23 cellular contexts compared by ENCODE assay signal in the genomic region with DNA sequence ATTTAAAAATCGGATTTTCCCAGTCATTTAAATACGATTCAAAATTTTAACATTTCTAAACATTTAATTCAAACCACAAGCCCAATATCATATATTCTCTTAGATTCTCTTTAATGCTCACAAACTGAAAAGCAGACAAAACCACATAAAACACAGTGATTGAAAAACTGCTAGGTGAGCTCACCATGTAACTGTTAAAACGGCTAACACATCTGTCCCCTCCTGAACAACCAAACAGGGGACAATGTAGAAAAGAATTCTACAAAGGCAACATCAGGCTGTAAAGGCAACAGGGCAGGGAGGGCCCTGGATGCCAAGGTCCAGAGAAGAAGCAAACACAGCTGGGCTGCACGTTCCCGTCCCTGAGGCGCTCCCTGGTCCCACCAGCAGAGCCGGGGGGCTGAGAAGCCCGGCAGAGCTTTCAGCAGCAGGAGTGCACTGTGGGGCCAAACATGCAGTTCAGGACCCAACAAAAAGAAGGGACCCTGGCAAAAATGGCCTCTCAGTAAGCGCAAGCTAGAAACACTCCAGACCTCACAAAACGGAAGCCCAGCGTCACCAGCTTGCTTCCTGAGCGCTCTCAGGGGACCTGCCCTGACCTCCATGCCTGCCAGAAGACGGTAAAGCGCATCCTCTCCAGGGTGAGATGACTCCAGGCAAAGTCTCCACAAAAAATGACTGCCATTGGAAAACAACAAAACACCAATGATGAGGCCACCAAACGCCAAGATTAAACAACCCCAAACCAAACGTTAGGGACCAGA. TPM values are rescaled to one million over a fixed set of nuclear protein-coding genes. Genes with fewer than 3 reads are reported as not detected.
A peak's percentile ranks its signal among the peaks of the same experiment; 100 is the strongest.
DNase-seq lines count a peak whose midpoint lies in the region; ATAC-seq and TF ChIP-seq lines count a peak whose summit lies in the region.
"Had no signal": no experiment of that assay in that cellular context is flagged by ENCODE, and none has a peak within 500 bp of the region (broad histone marks: within the 10 kb centered on the region; RNA-seq: fewer than 3 reads in every experiment).

No MANE protein-coding gene starts in this region.

- intact Hi-C loops in IMR-90 (cut with micrococcal nuclease) = no loop called here

- H4K8ac ChIP-seq in IMR-90 (ENCODE audit: low read depth in 2 of 2, low read length in 2 of 2) = no peak overlapping the region

- no peak overlapping the region for H2AK5ac ChIP-seq in IMR-90 (ENCODE audit: low read depth, low read length)

- no peak overlapping the region for H2AK9ac ChIP-seq in IMR-90 (replicated peaks; ENCODE audit: low read depth, low read length, poor library complexity)

- CTCF ChIA-PET in IMR-90 (lab: Yijun Ruan, JAX) = interaction anchor here (0.7 kb wide), 1 partner anchor 8 kb away, joined by 3 read pairs; no protein-coding TSS in a partner anchor

- H3K36me3 ChIP-seq in BLaER1 treated with 17β-estradiol and CSF1 and Interleukin-3, amounts not matched to agents 10 nM and 100 nM = peaks cover 66 to 80% (median 73%) of the 10 kb centered on the region in 11 experiments
- peaks cover 45% of the 10 kb centered on the region for H3K36me3 ChIP-seq in IMR-90 (ENCODE audit: control insufficient read depth, insufficient read depth, low read length)

- H3K4me3 Mint-ChIP-seq in T-helper 17 cell = no peak overlapping the region
- H3K4me3 Mint-ChIP-seq: CD4-positive, CD25-positive, alpha-beta regulatory T cell; CD8-positive, alpha-beta memory T cell; HFFc6 had no signal

- H3K9me3 ChIP-seq in BLaER1 treated with 17β-estradiol and CSF1 and Interleukin-3, amounts not matched to agents 10 nM and 100 nM (replicated peaks in 1 of 11) = peaks cover 10 to 19% (median 13%) of the 10 kb centered on the region in 11 experiments
- peaks cover 3% of the 10 kb centered on the region for H3K9me3 ChIP-seq in IMR-90 (ENCODE audit: control insufficient read depth, insufficient read depth, low read length)
- H3K9me3 ChIP-seq in T-helper 17 cell (ENCODE audit: control insufficient read depth, low read length, poor library complexity, severe bottlenecking) = no peaks in the 10 kb centered on the region

- H3K4me1 ChIP-seq in BLaER1 treated with 17β-estradiol and CSF1 and Interleukin-3, amounts not matched to agents 10 nM and 100 nM = peaks cover 28 to 64% (median 57%) of the 10 kb centered on the region in 10 experiments
- H3K4me1 ChIP-seq in IMR-90 (ENCODE audit: control insufficient read depth, insufficient read depth, low read length) = no peaks in the 10 kb centered on the region

- TF ChIP-seq POLR2A in IMR-90 (IDR thresholded peaks at IDR 0.05; ENCODE audit: low read depth, low read length) = no peak

- no peak overlapping the region for H2BK120ac ChIP-seq in IMR-90 (ENCODE audit: low read depth, low read length)

- DNase-seq in IMR-90 = no peak
- no peak for DNase-seq in T-helper 17 cell
- DNase-seq in ureter (ENCODE audit: low spot score) = peak; percentile 6
- DNase-seq in NCI-H2107 (lab: John Stamatoyannopoulos, UW) = no peak
- DNase-seq in NCI-H69 (lab: John Stamatoyannopoulos, UW) = no peak
- DNase-seq in NCI-H1417 treated with DMSO at 0.1 percent for 48 hours (lab: John Stamatoyannopoulos, UW) = no peak
- DNase-seq: ACHN; AML-193; C1 segment of cervical spinal cord; CD4-positive, CD25-positive, alpha-beta regulatory T cell; CD8-positive, alpha-beta memory T cell; COR-L47; DMS 273 treated with DMSO at 0.1 percent for 48 hours; DMS53; GOT3; H7; HFFc6; KG1 had no signal

- peak overlapping the region in 10 of 11 experiments; percentile 54 to 95 (median 85); a peak in 20 of 22 replicates for H3K27ac ChIP-seq in BLaER1 treated with 17β-estradiol and CSF1 and Interleukin-3, amounts not matched to agents 10 nM and 100 nM
- no peak overlapping the region for H3K27ac ChIP-seq in IMR-90 (ENCODE audit: insufficient read depth, low read length)
- H3K27ac ChIP-seq: HL-60 had no signal

- 0 out of 2 replicates have a peak, but pooled peaks cover 2% of the 10 kb centered on the region for H3K9me1 ChIP-seq in IMR-90 (ENCODE audit: insufficient read depth, low read length)

- no peak overlapping the region for H4K91ac ChIP-seq in IMR-90 (ENCODE audit: insufficient read depth, low read depth, low read length)

- no peak for TF ChIP-seq CTCF in IMR-90 (conservative IDR thresholded peaks at IDR 0.05; ENCODE audit: low read depth, low read length)

- H2BK20ac ChIP-seq in IMR-90 (ENCODE audit: low read depth, low read length) = no peak overlapping the region

- no TSS peak for BruUV-seq in IMR-90 (replicated peaks; lab: Mats Ljungman, UMichigan)

- H3K23ac ChIP-seq in IMR-90 (ENCODE audit: low read depth, low read length) = no peak overlapping the region

- WGBS in IMR-90 (ENCODE audit: extremely low coverage in 2 of 2, insufficient read length in 1 of 2), 2 experiments = 95 to 100% methylated on average over 2 to 3 of the region's 16 CpGs

- H3K27me3 ChIP-seq in BLaER1 treated with 17β-estradiol and CSF1 and Interleukin-3, amounts not matched to agents 10 nM and 100 nM = no peaks in the 10 kb centered on the region
- H3K27me3 ChIP-seq in IMR-90 (ENCODE audit: control insufficient read depth, insufficient read depth, low read length) = no peaks in the 10 kb centered on the region

- no peak overlapping the region for H3K18ac ChIP-seq in IMR-90 (ENCODE audit: low read depth, low read length)

- ATAC-seq in IMR-90 (ENCODE audit: low read depth) (no peak), T-helper 17 cell (no peak)
- ATAC-seq: HCT116 had no signal

- peaks cover 0 to 10% of the 10 kb centered on the region in 2 experiments; a peak in 3 of 4 replicates for H3K79me1 ChIP-seq in IMR-90 (ENCODE audit: low read depth in 1 of 2, low read length in 2 of 2)

- no peak overlapping the region for H2BK5ac ChIP-seq in IMR-90 (ENCODE audit: low read depth, low read length, poor library complexity, severe bottlenecking)

- H3K14ac ChIP-seq in IMR-90 (replicated peaks; ENCODE audit: low read depth, low read length) = no peak overlapping the region

- H3K27me3 Mint-ChIP-seq in T-helper 17 cell = no peaks in the 10 kb centered on the region
- H3K27me3 Mint-ChIP-seq: CD4-positive, CD25-positive, alpha-beta regulatory T cell; CD8-positive, alpha-beta memory T cell; IgD-negative memory B cell had no signal

- H3K4me3 ChIP-seq in BLaER1 treated with 17β-estradiol and CSF1 and Interleukin-3, amounts not matched to agents 10 nM and 100 nM = peak overlapping the region in 9 of 10 experiments; percentile 20 to 56 (median 46); a peak in 14 of 20 replicates
- no peak overlapping the region for H3K4me3 ChIP-seq in IMR-90 (ENCODE audit: insufficient read depth, low read depth, low read length)

- no peak overlapping the region for H3K4ac ChIP-seq in IMR-90 (ENCODE audit: low read depth, low read length)

- in situ Hi-C loops in IMR-90 (cut with MboI; ENCODE audit: low sequenced_read_pairs) = loop anchor here (25.0 kb wide), 1 partner anchor 847 kb away; no protein-coding TSS in a partner anchor

- dilution Hi-C loops in IMR-90 (cut with HindIII; ENCODE audit: low sequenced_read_pairs, unreplicated experiment) = no loop called here

- TF ChIP-seq RAD21 in IMR-90 (IDR thresholded peaks at IDR 0.05; ENCODE audit: low read length) = no peak

- peak overlapping the region; percentile 24 for H2AFZ ChIP-seq in IMR-90 (replicated peaks; ENCODE audit: low read length, poor library complexity)

- no peak overlapping the region for H3K56ac ChIP-seq in IMR-90 (ENCODE audit: extremely low read depth, insufficient read depth, low read length)

- H3K9ac ChIP-seq in BLaER1 treated with 17β-estradiol and CSF1 and Interleukin-3, amounts not matched to agents 10 nM and 100 nM = peak overlapping the region; percentile 43 to 80 (median 75); a peak in 20 of 22 replicates
- H3K9ac ChIP-seq in IMR-90 (ENCODE audit: low read depth, low read length) = no peak overlapping the region

- peaks cover 0 to 23% (median 0%) of the 10 kb centered on the region in 11 experiments; a peak in 3 of 22 replicates for H4K20me1 ChIP-seq in BLaER1 treated with 17β-estradiol and CSF1 and Interleukin-3, amounts not matched to agents 10 nM and 100 nM
- no peaks in the 10 kb centered on the region for H4K20me1 ChIP-seq in IMR-90 (ENCODE audit: insufficient read depth, low read length)

- POLR2A ChIA-PET in IMR-90 (lab: Charles Lee; ENCODE audit: unreplicated experiment) = no interaction called here

- peak overlapping the region; percentile 74 to 98 (median 91) for H3K4me2 ChIP-seq in BLaER1 treated with 17β-estradiol and CSF1 and Interleukin-3, amounts not matched to agents 10 nM and 100 nM
- H3K4me2 ChIP-seq in IMR-90 (ENCODE audit: low read depth, low read length) = no peak overlapping the region

- H3K36me3 Mint-ChIP-seq in T-helper 17 cell (ENCODE audit: low read depth) = peaks cover 22% of the 10 kb centered on the region

- peaks cover 6% of the 10 kb centered on the region for H3K4me1 Mint-ChIP-seq in T-helper 17 cell
- H3K4me1 Mint-ChIP-seq: IgD-negative memory B cell had no signal

- H4K5ac ChIP-seq in IMR-90 (ENCODE audit: low read depth, low read length) = no peak overlapping the region

- peak overlapping the region; percentile 2 for H3K27ac Mint-ChIP-seq in T-helper 17 cell
- H3K27ac Mint-ChIP-seq: CD4-positive, CD25-positive, alpha-beta regulatory T cell; HFFc6 had no signal

- H2BK15ac ChIP-seq in IMR-90 (ENCODE audit: low read depth, low read length) = no peak overlapping the region

TF ChIP-seq in IMR-90, 13 proteins besides CTCF, POLR2A, EP300 and RAD21 (continues in another document):
- TF ChIP-seq MAFK (IDR thresholded peaks at IDR 0.05; ENCODE audit: low read depth, low read length) (no peak), MAZ (IDR thresholded peaks at IDR 0.05; ENCODE audit: borderline replicate concordance, low read depth, low read length) (no peak), NFE2L2 (IDR thresholded peaks at IDR 0.05; ENCODE audit: low read depth, low read length) (no peak), MXI1 (IDR thresholded peaks at IDR 0.05; ENCODE audit: borderline replicate concordance, low read depth, low read length) (no peak)

RNA-seq across cellular contexts. Expression of gene NDUFA10, which starts 40.5 kb away (rescaled TPM):
- 125 and 127 TPM in 2 replicates for total RNA-seq in IMR-90 (2012; rRNA removed)
- 102 and 115 TPM in 2 replicates for polyA plus RNA-seq in IMR-90 (2012; rRNA removed)
- 65.6 and 108 TPM in 2 replicates for polyA plus RNA-seq in IMR-90 (2012; cell fraction: cytosol; rRNA removed)
- polyA plus RNA-seq in IMR-90 (2012; cell fraction: nucleus; rRNA removed; ENCODE audit: low replicate concordance) = 70.6 and 168 TPM in 2 replicates
- 10 to 100 TPM; 87.3 to 93.3 TPM for total RNA-seq in T-helper 17 cell
- 130 TPM for total RNA-seq in ureter

RNA-seq across cellular contexts. Expression of gene OR6B2, which starts 45.6 kb away (rescaled TPM):
- not detected in 2 replicates for total RNA-seq in IMR-90 (2012; rRNA removed)
- polyA plus RNA-seq in IMR-90 (2012; rRNA removed) = not detected in 2 replicates
- polyA plus RNA-seq in IMR-90 (2012; cell fraction: cytosol; rRNA removed) = not detected in 2 replicates
- not detected in 2 replicates for polyA plus RNA-seq in IMR-90 (2012; cell fraction: nucleus; rRNA removed; ENCODE audit: low replicate concordance)
- total RNA-seq in T-helper 17 cell = not detected
- not detected for total RNA-seq in ureter
- total RNA-seq: CD4-positive, CD25-positive, alpha-beta regulatory T cell; CD8-positive, alpha-beta memory T cell; H7; HFFc6; HT1080 had no signal
- polyA plus RNA-seq: CD4-positive, CD25-positive, alpha-beta regulatory T cell; CD8-positive, alpha-beta memory T cell; IgD-negative memory B cell had no signal
